30 cellular contexts compared by ENCODE assay signal in the genomic region with DNA sequence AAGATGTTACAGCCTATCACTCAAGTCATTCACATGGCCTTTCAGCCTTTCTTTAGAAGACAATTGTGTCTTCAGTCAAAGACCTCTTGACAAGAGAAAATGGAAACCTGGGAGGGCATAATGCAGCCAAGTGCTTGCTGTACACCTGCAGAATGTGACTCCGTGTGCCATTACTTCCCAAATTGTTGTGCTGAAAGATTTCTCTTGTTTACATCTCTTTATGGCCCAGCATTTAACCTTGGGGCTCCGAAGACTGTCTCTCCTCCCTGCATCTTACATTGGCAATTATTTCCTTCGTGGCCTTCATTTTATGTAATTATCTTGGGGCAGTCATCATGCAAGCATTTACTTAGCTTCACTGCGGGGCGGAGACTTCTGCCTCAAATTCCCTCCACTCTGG.
"Had no signal": no experiment of that assay in that cellular context is flagged by ENCODE, and none has a peak within 500 bp of the region (broad histone marks: within the 10 kb centered on the region; RNA-seq: fewer than 3 reads in every experiment).

No MANE protein-coding gene starts in this region.

- H3K4me3 ChIP-seq: heart right ventricle, left lung, lower lobe of right lung, mucosa of descending colon, pancreas, prostate gland, skin epidermis, stomach, testis, thyroid gland, transverse colon, upper lobe of left lung, vagina had no signal

- H3K4me1 ChIP-seq: pancreas, prostate gland, stomach, testis, thyroid gland, transverse colon, upper lobe of left lung, vagina had no signal

- FAIRE-seq: kidney, pancreas had no signal

- H3K36me3 ChIP-seq: heart right ventricle, left lung, lower lobe of right lung, neutrophil, pancreas, prostate gland, stomach, thyroid gland, transverse colon, upper lobe of left lung, vagina had no signal

- H3K27me3 ChIP-seq: heart right ventricle, left lung, neutrophil, pancreas, stomach, testis, thyroid gland, transverse colon, upper lobe of left lung, vagina had no signal

- DNase-seq: heart right ventricle; hippocampal formation; kidney; left colon; left lung; lower lobe of right lung; mammary epithelial cell; midbrain; mucosa of descending colon; naive thymus-derived CD4-positive, alpha-beta T cell; occipital lobe; pancreas; posterior cingulate gyrus; retina; right cardiac atrium; stimulated activated CD4-positive, alpha-beta T cell treated with anti-CD3 and anti-CD28 coated beads, Interleukin-12 subunit alpha, Interleukin-12 subunit beta, amount 100 ng/mL, for 4 hours; stimulated activated CD4-positive, alpha-beta T cell treated with anti-CD3 and anti-CD28 coated beads, Interleukin-15, amount 100 ng/mL, for 24 hours; stimulated activated CD4-positive, alpha-beta T cell treated with anti-CD3 and anti-CD28 coated beads, Interleukin-2, amount 100 ng/mL, for 24 hours; stimulated activated CD4-positive, alpha-beta T cell treated with anti-CD3 and anti-CD28 coated beads, Interleukin-4, amount 100 ng/mL, for 1 hour; stimulated activated naive B cell treated with anti-CD40 and anti-IgM and Interleukin-4, amounts not matched to agents 10 μg/mL and 1 μg/mL and 100 μg/mL, for 72 hours; stimulated activated naive CD8-positive, alpha-beta T cell treated with anti-CD3 and anti-CD28 coated beads, Interleukin-15, Interleukin-2, amounts not matched to agents 100 U/mL and 50 U/mL, for 24 hours; stomach; testis; thyroid gland; transverse colon; upper lobe of left lung had no signal

- H3K27ac ChIP-seq: heart right ventricle, left lung, lower lobe of right lung, neutrophil, pancreas, prostate gland, skin epidermis, stomach, testis, thyroid gland, transverse colon, upper lobe of left lung, vagina had no signal

- H3K9me3 ChIP-seq: heart right ventricle, left lung, lower lobe of right lung, mucosa of descending colon, neutrophil, pancreas, prostate gland, stomach, testis, thyroid gland, transverse colon, upper lobe of left lung, vagina had no signal
